8 cellular contexts compared by ENCODE assay signal in the genomic region with DNA sequence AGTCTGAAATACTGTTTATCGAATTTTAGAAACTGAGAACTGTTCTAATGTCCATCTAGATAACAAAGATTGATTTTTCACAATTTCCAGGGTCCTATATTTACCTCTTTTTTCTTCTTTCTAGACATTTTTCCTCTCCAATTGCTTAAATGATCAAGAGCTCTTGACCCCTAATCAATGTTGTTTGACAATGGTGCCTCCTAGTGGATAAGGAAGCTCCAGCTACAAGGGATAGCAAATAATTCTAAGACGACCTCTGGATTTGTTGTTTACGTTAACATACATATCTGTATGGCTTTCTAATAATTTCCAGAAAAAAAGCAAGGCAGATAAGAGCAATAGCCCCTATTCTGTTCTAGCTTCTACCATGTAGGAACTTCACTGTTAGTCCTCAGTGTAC. TPM values are rescaled to one million over a fixed set of nuclear protein-coding genes. Genes with fewer than 3 reads are reported as not detected.
DNase-seq lines count a peak whose midpoint lies in the region; ATAC-seq, FAIRE-seq and TF ChIP-seq lines count a peak whose summit lies in the region.

No MANE protein-coding gene starts in this region.

- H3K36me3 ChIP-seq in K562 (ENCODE audit: control insufficient read depth, insufficient read depth, low read length): no peaks in the 10 kb centered on the region
- no peaks in the 10 kb centered on the region for H3K36me3 ChIP-seq in lung (ENCODE audit: control insufficient read depth in 2 of 2, insufficient read depth in 2 of 2, low read length in 2 of 2)

- no peak overlapping the region for H3K4me3 ChIP-seq in K562
- H3K4me3 ChIP-seq in lung: no peak overlapping the region

- no peak for TF ChIP-seq EP300 in Ishikawa (IDR thresholded peaks at IDR 0.05; ENCODE audit: borderline replicate concordance)
- TF ChIP-seq EP300 in K562 (IDR thresholded peaks at IDR 0.05; ENCODE audit: low read length): no peak

- WGBS in K562 (ENCODE audit: insufficient coverage, low coverage, missing lambda C conversion rate): 8% methylated on average over 3 of the region's 3 CpGs
- 47 to 56% methylated on average over 3 of the region's 3 CpGs for WGBS in lung, 2 donors

- no peak overlapping the region for H2AFZ ChIP-seq in K562 (ENCODE audit: low read depth, low read length)

- no peak overlapping the region for H3K4me2 ChIP-seq in K562 (ENCODE audit: insufficient read depth, low read length)

- H3K27ac ChIP-seq in K562 (ENCODE audit: extremely low read depth, low read depth, low read length) (no peak overlapping the region), lung (ENCODE audit: low read depth in 1 of 2, low read length in 1 of 2) (no peak overlapping the region)

- H3K9ac ChIP-seq in K562 (ENCODE audit: insufficient read depth in 1 of 2, low read depth in 2 of 2, low read length in 2 of 2): no peak overlapping the region

- no peaks in the 10 kb centered on the region for H4K20me1 ChIP-seq in K562 (replicated peaks; ENCODE audit: control insufficient read depth, insufficient read depth, low read length)

- TF ChIP-seq POLR2A in K562 (conservative IDR thresholded peaks at IDR 0.05): no peak

- DNase-seq in D721Med (ENCODE audit: insufficient read length, low spot score) (no peak), K562 (ENCODE audit: extremely low read depth in 1 of 4, low spot score in 3 of 4) (peak; percentile 6 to 53 (median 14)), lung (ENCODE audit: low spot score) (no peak), NCI-H187 treated with DMSO at 0.1 percent for 48 hours (lab: John Stamatoyannopoulos, UW) (no peak), NCI-H1930 (lab: John Stamatoyannopoulos, UW) (no peak)

- CTCF ChIA-PET in K562 (lab: Yijun Ruan, JAX; ENCODE audit: low intra/inter-chr PET ratio): interaction anchor here (1.6 to 1.7 kb wide), 2 partner anchors 200 to 202 kb away, joined by 5 to 8 read pairs; no protein-coding TSS in a partner anchor

- ATAC-seq in K562 (peak; percentile 61; the same call in 2 of the 3 replicates), lung (ENCODE audit: insufficient read depth, low FRiP score) (no peak), HG03442 (IDR thresholded peaks at IDR 0.05; ENCODE audit: unreplicated experiment) (no peak), HG02885 (IDR thresholded peaks at IDR 0.05; ENCODE audit: poor library complexity, unreplicated experiment) (no peak)

- in situ Hi-C loops in K562 (cut with MboI): loop anchor here (10.0 kb wide), 1 partner anchor 485 kb away; no protein-coding TSS in a partner anchor

- BruUV-seq in K562 (replicated peaks; lab: Mats Ljungman, UMichigan): no TSS peak

- H3K9me1 ChIP-seq in K562 (ENCODE audit: control insufficient read depth, insufficient read depth, low read length): no peaks in the 10 kb centered on the region

- intact Hi-C loops in K562 (cut with micrococcal nuclease): loop anchor here (1.0 to 5.0 kb wide), 2 partner anchors 202 to 483 kb away; no protein-coding TSS in a partner anchor

- H3K27me3 ChIP-seq in K562 (ENCODE audit: control insufficient read depth in 2 of 2, insufficient read depth in 2 of 2, low read length in 2 of 2) (no peaks in the 10 kb centered on the region), lung (ENCODE audit: control insufficient read depth, insufficient read depth) (no peaks in the 10 kb centered on the region)

- FAIRE-seq in D721Med (lab: Jason Lieb, UNC) (no peak), K562 (lab: Jason Lieb, UNC) (no peak)

- TF ChIP-seq RAD21 in Ishikawa (IDR thresholded peaks at IDR 0.05; ENCODE audit: low read depth): peak; percentile 42; the same call in 1 of the 2 replicates
- peak; percentile 76 to 81 for TF ChIP-seq RAD21 in K562 (CRISPR knock-in tag; conservative IDR thresholded peaks at IDR 0.05 in 1 of 2, IDR thresholded peaks at IDR 0.05 in 1 of 2)

- peak; percentile 32 for TF ChIP-seq CTCF in D721Med (IDR thresholded peaks at IDR 0.05; ENCODE audit: insufficient read depth, missing control alignments)
- peak; percentile 42 to 68 (median 53); a peak in 5 of 6 replicates for TF ChIP-seq CTCF in K562 (IDR thresholded peaks at IDR 0.05 in 2 of 3, conservative IDR thresholded peaks at IDR 0.05 in 1 of 3; ENCODE audit: insufficient read depth in 2 of 3, low read depth in 1 of 3, low read length in 3 of 3)
- peak; percentile 33 for TF ChIP-seq CTCF in lung (IDR thresholded peaks at IDR 0.05; ENCODE audit: control extremely low read depth, extremely low read depth)

- no peaks in the 10 kb centered on the region for H3K9me3 ChIP-seq in K562 (replicated peaks; ENCODE audit: control insufficient read depth, insufficient read depth, low read depth, low read length)
- H3K9me3 ChIP-seq in lung (ENCODE audit: control insufficient read depth in 2 of 2, insufficient read depth in 1 of 2, low read length in 1 of 2): no peaks in the 10 kb centered on the region

- H3K4me1 ChIP-seq in K562 (replicated peaks in 1 of 2; ENCODE audit: control insufficient read depth in 2 of 2, insufficient read depth in 2 of 2, low read length in 2 of 2) (no peaks in the 10 kb centered on the region), lung (ENCODE audit: control insufficient read depth in 2 of 2, insufficient read depth in 2 of 2, low read length in 2 of 2) (no peaks in the 10 kb centered on the region)

- no peaks in the 10 kb centered on the region for H3K79me2 ChIP-seq in K562 (ENCODE audit: control insufficient read depth, insufficient read depth, low read length)

- POLR2A ChIA-PET in K562 (lab: Yijun Ruan, JAX): interaction anchor here (1.0 kb wide), 1 partner anchor 9 kb away, joined by 3 read pairs; no protein-coding TSS in a partner anchor

TF ChIP-seq in Ishikawa, 13 proteins besides CTCF, POLR2A, EP300 and RAD21 (continues in another document):
- TF ChIP-seq, protein P1, sequence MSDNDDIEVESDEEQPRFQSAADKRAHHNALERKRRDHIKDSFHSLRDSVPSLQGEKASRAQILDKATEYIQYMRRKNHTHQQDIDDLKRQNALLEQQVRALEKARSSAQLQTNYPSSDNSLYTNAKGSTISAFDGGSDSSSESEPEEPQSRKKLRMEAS (IDR thresholded peaks at IDR 0.05): no peak
- TF ChIP-seq NFIC (IDR thresholded peaks at IDR 0.05): no peak
- TF ChIP-seq, protein P2, sequence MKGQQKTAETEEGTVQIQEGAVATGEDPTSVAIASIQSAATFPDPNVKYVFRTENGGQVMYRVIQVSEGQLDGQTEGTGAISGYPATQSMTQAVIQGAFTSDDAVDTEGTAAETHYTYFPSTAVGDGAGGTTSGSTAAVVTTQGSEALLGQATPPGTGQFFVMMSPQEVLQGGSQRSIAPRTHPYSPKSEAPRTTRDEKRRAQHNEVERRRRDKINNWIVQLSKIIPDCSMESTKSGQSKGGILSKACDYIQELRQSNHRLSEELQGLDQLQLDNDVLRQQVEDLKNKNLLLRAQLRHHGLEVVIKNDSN (IDR thresholded peaks at IDR 0.05): no peak
- no peak for TF ChIP-seq FOXM1 (IDR thresholded peaks at IDR 0.05; ENCODE audit: borderline replicate concordance, low read depth)
- no peak for TF ChIP-seq ZBTB7A (IDR thresholded peaks at IDR 0.05; ENCODE audit: low read depth)
- no peak for TF ChIP-seq YY1 (IDR thresholded peaks at IDR 0.05; ENCODE audit: low read depth)
- TF ChIP-seq TCF12 (IDR thresholded peaks at IDR 0.05; ENCODE audit: low read depth): no peak
- TF ChIP-seq TAF1 (IDR thresholded peaks at IDR 0.05; ENCODE audit: low read depth): no peak
- no peak for TF ChIP-seq CREB1 (IDR thresholded peaks at IDR 0.05; ENCODE audit: low read depth)
- TF ChIP-seq CEBPB (IDR thresholded peaks at IDR 0.05): no peak
- TF ChIP-seq TEAD4 (IDR thresholded peaks at IDR 0.05): no peak
- no peak for TF ChIP-seq EGR1 (IDR thresholded peaks at IDR 0.05)

TF ChIP-seq in K562, 482 proteins besides CTCF, POLR2A, EP300 and RAD21:
- TF ChIP-seq POLR2H (tag; IDR thresholded peaks at IDR 0.05; ENCODE audit: low read depth) (no peak), COPS2 (conservative IDR thresholded peaks at IDR 0.05) (no peak), SMC3 (conservative IDR thresholded peaks at IDR 0.05; ENCODE audit: insufficient read depth, low read depth, low read length) (peak; percentile 49; the same call in 1 of the 2 replicates)
- TF ChIP-seq, protein P3, sequence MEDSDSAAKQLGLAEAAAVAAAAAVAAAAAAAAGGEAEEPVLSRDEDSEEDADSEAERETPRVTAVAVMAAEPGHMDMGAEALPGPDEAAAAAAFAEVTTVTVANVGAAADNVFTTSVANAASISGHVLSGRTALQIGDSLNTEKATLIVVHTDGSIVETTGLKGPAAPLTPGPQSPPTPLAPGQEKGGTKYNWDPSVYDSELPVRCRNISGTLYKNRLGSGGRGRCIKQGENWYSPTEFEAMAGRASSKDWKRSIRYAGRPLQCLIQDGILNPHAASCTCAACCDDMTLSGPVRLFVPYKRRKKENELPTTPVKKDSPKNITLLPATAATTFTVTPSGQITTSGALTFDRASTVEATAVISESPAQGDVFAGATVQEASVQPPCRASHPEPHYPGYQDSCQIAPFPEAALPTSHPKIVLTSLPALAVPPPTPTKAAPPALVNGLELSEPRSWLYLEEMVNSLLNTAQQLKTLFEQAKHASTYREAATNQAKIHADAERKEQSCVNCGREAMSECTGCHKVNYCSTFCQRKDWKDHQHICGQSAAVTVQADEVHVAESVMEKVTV (CRISPR knock-in tag; IDR thresholded peaks at IDR 0.05): peak; percentile 62

RNA-seq across cellular contexts. Expression of a gene that starts 35.8 kb away (rescaled TPM):
- total RNA-seq in K562 (2011; cell fraction: chromatin; rRNA removed; ENCODE audit: low replicate concordance): not detected in 2 replicates
- not detected in 2 replicates for total RNA-seq in K562 (2011; cell fraction: nucleolus; rRNA removed)
- not detected in 2 replicates for total RNA-seq in K562 (2011; cell fraction: nucleoplasm; rRNA removed)
- total RNA-seq in K562 (2014; rRNA removed): not detected in 2 replicates
- not detected in 2 replicates for total RNA-seq in K562 (2014; rRNA removed; fragmentation: Illumina TruSeq; extraction: Trizol)
- not detected in 2 replicates for total RNA-seq in K562 (2015; rRNA removed; fragmentation: Illumina TruSeq; extraction: Trizol)
- total RNA-seq in K562 (2021): not detected in 2 replicates
- polyA plus RNA-seq in K562 (2011; rRNA removed): not detected in 2 replicates
- not detected in 2 replicates for polyA plus RNA-seq in K562 (2011; cell fraction: cytosol; rRNA removed)
- polyA plus RNA-seq in K562 (2011; cell fraction: nucleus; rRNA removed): not detected in 2 replicates
- not detected in 2 replicates for polyA plus RNA-seq in K562 (2012)
- polyA plus RNA-seq in K562 (2014; fragmentation: Illumina TruSeq; extraction: Trizol): not detected in 2 replicates
- not detected for polyA plus RNA-seq in K562 (2014; fragmentation: Nextera tagmentation; extraction: Ambion mirVana)
- polyA plus RNA-seq in K562 (2014; rRNA removed): not detected in 2 replicates
- polyA minus RNA-seq in K562 (2011; rRNA and poly(A)+ RNA removed): not detected in 2 replicates
- not detected in 2 replicates for polyA minus RNA-seq in K562 (2011; cell fraction: cytosol; rRNA and poly(A)+ RNA removed)
- not detected in 2 replicates for polyA minus RNA-seq in K562 (2011; cell fraction: nucleus; rRNA and poly(A)+ RNA removed)
- total RNA-seq in lung: 1 to 10 TPM in 1 of 2 donors, under 1 TPM in 1; 0.54 to 1.1 TPM
- under 1 TPM; 0.24 to 0.31 TPM for polyA plus RNA-seq in lung

Comparison
In these comparisons a context has a peak if more than half of its experiments do, and no peak if none do; other contexts are left out.
1. DNase-seq: peak in K562 (4 of 4); none in D721Med (single experiment), lung (single experiment), NCI-H187 treated with DMSO at 0.1 percent for 48 hours (single experiment) and NCI-H1930 (0 of 2).
2. Peak in every context shown above with its lines, with median percentiles within 50 percentile points of each other: CTCF ChIP-seq.